In the genomic region with DNA sequence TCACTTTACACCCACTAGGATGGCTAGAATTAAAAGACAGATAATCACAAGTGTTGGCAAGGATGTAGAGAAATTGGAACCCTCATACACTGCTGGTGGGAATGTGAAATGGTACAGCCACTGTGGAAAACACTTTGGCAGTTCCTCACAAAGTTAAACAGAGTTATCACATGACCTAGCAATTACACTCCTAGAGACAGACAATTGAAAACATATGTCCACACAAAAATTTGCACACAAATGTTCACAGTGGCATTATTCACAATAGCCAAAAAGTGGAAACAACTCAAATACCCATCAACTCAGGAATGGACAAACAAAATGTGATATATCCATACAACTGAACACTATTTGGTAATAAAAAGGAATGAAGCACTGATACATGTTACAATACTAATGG, we compare ENCODE assay signal across 22 cellular contexts. TPM values are rescaled to one million over a fixed set of nuclear protein-coding genes. Genes with fewer than 3 reads are reported as not detected.
DNase-seq lines count a peak whose midpoint lies in the region; ATAC-seq, FAIRE-seq and TF ChIP-seq lines count a peak whose summit lies in the region.
"Had no signal": no experiment of that assay in that cellular context is flagged by ENCODE, and none has a peak within 500 bp of the region (broad histone marks: within the 10 kb centered on the region; RNA-seq: fewer than 3 reads in every experiment).

No MANE protein-coding gene starts in this region.

- H3K79me2 ChIP-seq in K562 (ENCODE audit: control insufficient read depth, insufficient read depth, low read length): peaks cover 29% of the 10 kb centered on the region

- no TSS peak for BruUV-seq in K562 (replicated peaks; lab: Mats Ljungman, UMichigan)

- intact Hi-C loops in K562 (cut with micrococcal nuclease): no loop called here

- no peak for TF ChIP-seq RAD21 in K562 (CRISPR knock-in tag; conservative IDR thresholded peaks at IDR 0.05 in 1 of 2, IDR thresholded peaks at IDR 0.05 in 1 of 2)

- H2AFZ ChIP-seq in K562 (ENCODE audit: low read depth, low read length): no peak overlapping the region

- H3K4me3 ChIP-seq in HEK293 (ENCODE audit: low read depth, low read length): no peak overlapping the region
- H3K4me3 ChIP-seq in K562: no peak overlapping the region
- H3K4me3 ChIP-seq in fibroblast of villous mesenchyme (ENCODE audit: low read depth, low read length): no peak overlapping the region
- H3K4me3 ChIP-seq: A549 had no signal

- POLR2A ChIA-PET in HEK293 (lab: Yijun Ruan, JAX): interaction anchor here (0.6 kb wide), 1 partner anchor 321 kb away, joined by 5 read pairs; no protein-coding TSS in a partner anchor
- POLR2A ChIA-PET in K562 (lab: Yijun Ruan, JAX): interaction anchor here (0.9 kb wide), 1 partner anchor 31 kb away, joined by 3 read pairs; no protein-coding TSS in a partner anchor

- CTCF ChIA-PET in HEK293 (lab: Yijun Ruan, JAX): no interaction called here
- CTCF ChIA-PET in K562 (lab: Yijun Ruan, JAX; ENCODE audit: low intra/inter-chr PET ratio): no interaction called here

- H3K27ac ChIP-seq in HEK293 (ENCODE audit: extremely low read depth, low read depth, low read length) (no peak overlapping the region), K562 (ENCODE audit: extremely low read depth, low read depth, low read length) (no peak overlapping the region), foreskin keratinocyte (no peak overlapping the region)
- H3K27ac ChIP-seq: A549, KMS-11 had no signal

- no peak overlapping the region for H3K9ac ChIP-seq in K562 (ENCODE audit: insufficient read depth in 1 of 2, low read depth in 2 of 2, low read length in 2 of 2)
- H3K9ac ChIP-seq: KMS-11 had no signal

- H3K4me2 ChIP-seq in K562 (ENCODE audit: insufficient read depth, low read length): no peak overlapping the region
- H3K4me2 ChIP-seq: A549, KMS-11 had no signal

- H3K4me1 ChIP-seq in HEK293 (ENCODE audit: control insufficient read depth, insufficient read depth, low read length) (no peaks in the 10 kb centered on the region; the same call in 1 of the 2 replicates), K562 (replicated peaks in 1 of 2; ENCODE audit: control insufficient read depth in 2 of 2, insufficient read depth in 2 of 2, low read length in 2 of 2) (peaks cover 4 to 8% of the 10 kb centered on the region in 2 experiments; a peak in 4 of 5 replicates), foreskin keratinocyte (no peaks in the 10 kb centered on the region)

- DNase-seq in D721Med (ENCODE audit: insufficient read length, low spot score) (no peak), K562 (ENCODE audit: extremely low read depth in 1 of 4, low spot score in 3 of 4) (no peak), fibroblast of villous mesenchyme (ENCODE audit: low read depth) (peak; percentile 16), foreskin keratinocyte (no peak), GM13976 (ENCODE audit: low spot score) (no peak), amniotic stem cell (lab: John Stamatoyannopoulos, UW) (no peak)
- DNase-seq: C1 segment of cervical spinal cord; CD8-positive, alpha-beta memory T cell; DMS79; H9; NCI-H1436; NCI-H1930; NCI-H226; NCI-H524; NCI-H82; OCI-M1; RPMI8226; SHP77 treated with DMSO at 0.1 percent for 48 hours had no signal

- H4K20me1 ChIP-seq in K562 (replicated peaks; ENCODE audit: control insufficient read depth, insufficient read depth, low read length): no peaks in the 10 kb centered on the region

- FAIRE-seq in D721Med (lab: Jason Lieb, UNC) (peak; percentile 48), K562 (lab: Jason Lieb, UNC) (no peak)

- no peak for TF ChIP-seq POLR2A in K562 (conservative IDR thresholded peaks at IDR 0.05)

- H3K27me3 ChIP-seq in K562 (ENCODE audit: control insufficient read depth in 2 of 2, insufficient read depth in 2 of 2, low read length in 2 of 2): no peaks in the 10 kb centered on the region
- no peaks in the 10 kb centered on the region for H3K27me3 ChIP-seq in foreskin keratinocyte

- no peak for TF ChIP-seq EP300 in K562 (IDR thresholded peaks at IDR 0.05; ENCODE audit: low read length)

- ATAC-seq in K562: no peak
- ATAC-seq in foreskin keratinocyte: no peak
- ATAC-seq in HG02588 (IDR thresholded peaks at IDR 0.05; ENCODE audit: unreplicated experiment): no peak
- ATAC-seq: A549 had no signal

- TF ChIP-seq CTCF in D721Med (IDR thresholded peaks at IDR 0.05; ENCODE audit: insufficient read depth, missing control alignments) (no peak), HEK293 (tag by site-specific recombination; IDR thresholded peaks at IDR 0.05) (no peak), K562 (IDR thresholded peaks at IDR 0.05 in 2 of 3, conservative IDR thresholded peaks at IDR 0.05 in 1 of 3; ENCODE audit: insufficient read depth in 2 of 3, low read depth in 1 of 3, low read length in 3 of 3) (no peak), fibroblast of villous mesenchyme (IDR thresholded peaks at IDR 0.05; ENCODE audit: insufficient read depth, low read depth, low read length) (no peak), foreskin keratinocyte (conservative IDR thresholded peaks at IDR 0.05) (no peak), GM13976 (IDR thresholded peaks at IDR 0.05; ENCODE audit: borderline replicate concordance, control extremely low read depth, extremely low read depth, insufficient read depth, missing control alignments) (no peak)

- H3K9me3 ChIP-seq in HEK293 (ENCODE audit: control insufficient read depth, insufficient read depth, low read depth, low read length) (no peaks in the 10 kb centered on the region), K562 (replicated peaks; ENCODE audit: control insufficient read depth, insufficient read depth, low read depth, low read length) (no peaks in the 10 kb centered on the region)
- H3K9me3 ChIP-seq: A549 had no signal

- H3K9me1 ChIP-seq in K562 (ENCODE audit: control insufficient read depth, insufficient read depth, low read length): no peaks in the 10 kb centered on the region

- H3K36me3 ChIP-seq in HEK293 (ENCODE audit: control insufficient read depth in 2 of 2, insufficient read depth in 1 of 2, low read length in 2 of 2) (peaks cover 0 to 5% of the 10 kb centered on the region in 2 experiments; a peak in 2 of 3 replicates), K562 (ENCODE audit: control insufficient read depth, insufficient read depth, low read length) (no peaks in the 10 kb centered on the region)

- in situ Hi-C loops in K562 (cut with MboI) (no loop called here), GM13976 (cut with MboI; ENCODE audit: low sequenced_read_pairs, unreplicated experiment) (no loop called here)

TF ChIP-seq in HEK293, 187 proteins besides CTCF, POLR2A, EP300 and RAD21 (continues in another document):
- no peak for TF ChIP-seq ZFP41 (tag by site-specific recombination; IDR thresholded peaks at IDR 0.05; ENCODE audit: borderline replicate concordance)
- no peak for TF ChIP-seq ZNF521 (tag by site-specific recombination; IDR thresholded peaks at IDR 0.05)
- no peak for TF ChIP-seq ZNF624 (tag by site-specific recombination; IDR thresholded peaks at IDR 0.05)
- TF ChIP-seq, protein P1, sequence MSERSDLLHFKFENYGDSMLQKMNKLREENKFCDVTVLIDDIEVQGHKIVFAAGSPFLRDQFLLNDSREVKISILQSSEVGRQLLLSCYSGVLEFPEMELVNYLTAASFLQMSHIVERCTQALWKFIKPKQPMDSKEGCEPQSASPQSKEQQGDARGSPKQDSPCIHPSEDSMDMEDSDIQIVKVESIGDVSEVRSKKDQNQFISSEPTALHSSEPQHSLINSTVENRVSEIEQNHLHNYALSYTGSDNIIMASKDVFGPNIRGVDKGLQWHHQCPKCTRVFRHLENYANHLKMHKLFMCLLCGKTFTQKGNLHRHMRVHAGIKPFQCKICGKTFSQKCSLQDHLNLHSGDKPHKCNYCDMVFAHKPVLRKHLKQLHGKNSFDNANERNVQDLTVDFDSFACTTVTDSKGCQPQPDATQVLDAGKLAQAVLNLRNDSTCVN (tag by site-specific recombination; optimal IDR thresholded peaks at IDR 0.05): no peak
- TF ChIP-seq KLF9 (tag by site-specific recombination; IDR thresholded peaks at IDR 0.05; ENCODE audit: low read depth): no peak

TF ChIP-seq in K562, 482 proteins besides CTCF, POLR2A, EP300 and RAD21:
- TF ChIP-seq NFIC (IDR thresholded peaks at IDR 0.05) (no peak), RBM25 (IDR thresholded peaks at IDR 0.05; ENCODE audit: low read depth, low read length, severe bottlenecking) (peak; percentile 30)

RNA-seq across cellular contexts. Expression of gene ZNF280C, which starts 5.7 kb away (rescaled TPM):
- 3.2 and 11.5 TPM in 2 replicates for total RNA-seq in K562 (2011; cell fraction: chromatin; rRNA removed; ENCODE audit: low replicate concordance)
- total RNA-seq in K562 (2011; cell fraction: nucleolus; rRNA removed): 1.3 and 1.8 TPM in 2 replicates
- 4.5 and 8.2 TPM in 2 replicates for total RNA-seq in K562 (2011; cell fraction: nucleoplasm; rRNA removed)
- 2.5 and 3.2 TPM in 2 replicates for total RNA-seq in K562 (2014; rRNA removed)
- total RNA-seq in K562 (2014; rRNA removed; fragmentation: Illumina TruSeq; extraction: Trizol): 7.6 and 7.7 TPM in 2 replicates
- total RNA-seq in K562 (2015; rRNA removed; fragmentation: Illumina TruSeq; extraction: Trizol): 6.9 and 7.1 TPM in 2 replicates
- total RNA-seq in K562 (2021): 4.5 and 4.8 TPM in 2 replicates
- 6.6 and 8.3 TPM in 2 replicates for polyA plus RNA-seq in K562 (2011; rRNA removed)
- 2.2 and 3.6 TPM in 2 replicates for polyA plus RNA-seq in K562 (2011; cell fraction: cytosol; rRNA removed)
- 2.8 and 3.5 TPM in 2 replicates for polyA plus RNA-seq in K562 (2011; cell fraction: nucleus; rRNA removed)
- polyA plus RNA-seq in K562 (2012): 1.2 and 1.7 TPM in 2 replicates
- 3.2 and 4.4 TPM in 2 replicates for polyA plus RNA-seq in K562 (2014; fragmentation: Illumina TruSeq; extraction: Trizol)
- 1 to 10 TPM; 1.6 to 1.8 TPM for polyA plus RNA-seq in K562 (2014; fragmentation: Nextera tagmentation; extraction: Ambion mirVana)
- polyA plus RNA-seq in K562 (2014; rRNA removed): 3.6 and 4.8 TPM in 2 replicates
- polyA minus RNA-seq in K562 (2011; rRNA and poly(A)+ RNA removed): 13.4 and 14.7 TPM in 2 replicates
- polyA minus RNA-seq in K562 (2011; cell fraction: cytosol; rRNA and poly(A)+ RNA removed): 2.9 and 3.9 TPM in 2 replicates
- polyA minus RNA-seq in K562 (2011; cell fraction: nucleus; rRNA and poly(A)+ RNA removed): 2.2 and 5.0 TPM in 2 replicates
- total RNA-seq in fibroblast of villous mesenchyme: 7.1 and 12.1 TPM in 2 replicates
- total RNA-seq in foreskin keratinocyte: 5.0 and 5.3 TPM in 2 replicates
- 0.57 and 0.96 TPM in 2 replicates for polyA plus RNA-seq in foreskin keratinocyte
